In genomic region chr9:62801961-62802718, GRCh38 we compare ENCODE assay signal across 8 cellular contexts.
A peak's percentile ranks its signal among the peaks of the same experiment; 100 is the strongest.
DNase-seq lines count a peak whose midpoint lies in the region; ATAC-seq, FAIRE-seq and TF ChIP-seq lines count a peak whose summit lies in the region.
"Not testable (repeated sequence)": the region's sequence is repeated elsewhere in the genome, so short reads cannot be mapped to it uniquely, and the experiment has no call there.

No MANE protein-coding gene starts in this region.

- H3K4me1 ChIP-seq in Loucy (ENCODE audit: insufficient read depth, low read length, poor library complexity, severe bottlenecking): not testable (repeated sequence)
- H3K4me1 ChIP-seq in H1 (replicated peaks in 1 of 4; ENCODE audit: control insufficient read depth in 3 of 4, insufficient read depth in 4 of 4, low read length in 3 of 4): peaks cover 0 to 16% (median 8%) of the 10 kb centered on the region in 4 experiments; a peak in 6 of 7 replicates

- not testable (repeated sequence) for H3K9me2 ChIP-seq in Loucy (replicated peaks; ENCODE audit: low read depth, low read length)

- H3K9me3 ChIP-seq in Loucy (ENCODE audit: insufficient read depth, low read depth, low read length); H1 (ENCODE audit: insufficient read depth in 2 of 2, low read depth in 1 of 2, low read length in 1 of 2): not testable (repeated sequence)

- not testable (repeated sequence) for H3K4ac ChIP-seq in H1 (replicated peaks; ENCODE audit: insufficient read length, low read depth, low read length)

- not testable (repeated sequence) for H3K18ac ChIP-seq in H1 (ENCODE audit: extremely low read depth, low read length)

- not testable (repeated sequence) for DNase-seq in AG04449 (ENCODE audit: low read depth, low spot score)
- DNase-seq in activated T-cell treated with anti-CD3 and anti-CD28 coated beads for 48 hours (ENCODE audit: low read depth) (peak; percentile 84), H1 (ENCODE audit: low read depth in 1 of 2, low spot score in 2 of 2) (peak in 1 of 2 experiments; percentile 99), left lobe of liver (ENCODE audit: low spot score) (peak; percentile 70)

- H3K27me3 ChIP-seq in Loucy (ENCODE audit: insufficient read depth, low read length, poor library complexity, severe bottlenecking): not testable (repeated sequence)
- H3K27me3 ChIP-seq in H1 (replicated peaks in 1 of 4; ENCODE audit: control insufficient read depth in 3 of 4, extremely low read depth in 1 of 4, insufficient read depth in 3 of 4, low read length in 3 of 4): peaks cover 39 to 75% (median 58%) of the 10 kb centered on the region in 4 experiments

- H3K4me3 ChIP-seq in AG04449 (ENCODE audit: low read depth, low read length) (peak overlapping the region; percentile 64), Loucy (ENCODE audit: low read length, poor library complexity, severe bottlenecking) (peak overlapping the region; percentile 52), H1 (ENCODE audit: extremely low read depth in 1 of 4, insufficient read depth in 2 of 4, low read depth in 3 of 4, low read length in 4 of 4) (peak overlapping the region; percentile 37 to 64 (median 61)), skin epidermis (peak overlapping the region; percentile 36 to 65 (median 52))

- H3K36me3 ChIP-seq in Loucy (ENCODE audit: insufficient read depth, low read length); H1 (ENCODE audit: control insufficient read depth in 2 of 4, insufficient read depth in 4 of 4, low read length in 3 of 4): not testable (repeated sequence)

- H3K27ac ChIP-seq in H1 (ENCODE audit: low read depth, low read length): not testable (repeated sequence)
- H3K27ac ChIP-seq in skin epidermis: peak overlapping the region; percentile 53 to 96 (median 87)

- H2BK12ac ChIP-seq in H1 (ENCODE audit: low read depth, low read length): not testable (repeated sequence)

- H3K14ac ChIP-seq in H1 (ENCODE audit: insufficient read length): not testable (repeated sequence)

- H2AFZ ChIP-seq in Loucy (ENCODE audit: low read length); H1 (ENCODE audit: low read length): not testable (repeated sequence)

- WGBS in H1 (ENCODE audit: extremely low coverage in 1 of 2, insufficient coverage in 1 of 2, insufficient read length in 1 of 2, insufficient replicate concordance in 2 of 2, low coverage in 1 of 2, low lambda C conversion rate in 2 of 2, missing lambda C conversion rate in 1 of 2), 2 experiments: 4% methylated on average over 63 of the region's 63 CpGs; no CpG with 5 or more reads in 1 of the 2 experiments

- not testable (repeated sequence) for H2BK15ac ChIP-seq in H1 (ENCODE audit: low read length)

- not testable (repeated sequence) for TF ChIP-seq RAD21 in H1 (IDR thresholded peaks at IDR 0.05 in 1 of 2, conservative IDR thresholded peaks at IDR 0.05 in 1 of 2; ENCODE audit: low read depth in 2 of 2, low read length in 2 of 2)

- H4K5ac ChIP-seq in H1 (ENCODE audit: insufficient read length, low read depth, low read length): not testable (repeated sequence)

- not testable (repeated sequence) for TF ChIP-seq EP300 in H1 (IDR thresholded peaks at IDR 0.05; ENCODE audit: borderline replicate concordance in 1 of 2, low read depth in 2 of 2, low read length in 2 of 2)

- not testable (repeated sequence) for H2BK5ac ChIP-seq in H1 (ENCODE audit: low read depth, low read length)

- not testable (repeated sequence) for H4K91ac ChIP-seq in H1 (replicated peaks; ENCODE audit: insufficient read length, low read length)

- POLR2A ChIA-PET in AG04449 (lab: Yijun Ruan, JAX): interaction anchor here (1.9 kb wide), 1 partner anchor 1015 kb away, joined by 8 read pairs; no protein-coding TSS in a partner anchor
- POLR2A ChIA-PET in H1 (lab: Charles Lee; ENCODE audit: partially characterized antibody): interaction anchor here (1.0 kb wide), 1 partner anchor 1015 kb away, joined by 3 read pairs; no protein-coding TSS in a partner anchor

- H3K23ac ChIP-seq in H1 (ENCODE audit: insufficient read length): not testable (repeated sequence)

- H3K79me1 ChIP-seq in H1 (ENCODE audit: low read depth, low read length): not testable (repeated sequence)

- H4K8ac ChIP-seq in H1 (ENCODE audit: extremely low read depth, insufficient read depth, low read length): not testable (repeated sequence)

- not testable (repeated sequence) for H3K79me2 ChIP-seq in Loucy (ENCODE audit: insufficient read depth, low read length); H1 (ENCODE audit: control insufficient read depth in 1 of 2, insufficient read depth in 2 of 2, low read length in 2 of 2)

- ATAC-seq in GM18873 (IDR thresholded peaks at IDR 0.05; ENCODE audit: low FRiP score, unreplicated experiment) (peak; percentile 99), HG02798 (IDR thresholded peaks at IDR 0.05; ENCODE audit: poor library complexity, unreplicated experiment) (peak; percentile 100), left lobe of liver (peak; percentile 93)

- peak; percentile 17 for TF ChIP-seq CTCF in AG04449 (IDR thresholded peaks at IDR 0.05; ENCODE audit: insufficient read depth, low read length, missing control alignments)
- not testable (repeated sequence) for TF ChIP-seq CTCF in Loucy (conservative IDR thresholded peaks at IDR 0.05; ENCODE audit: low read length); H1 (IDR thresholded peaks at IDR 0.05; ENCODE audit: control extremely low read depth in 1 of 3, insufficient read depth in 1 of 3, low read depth in 1 of 3, low read length in 3 of 3)

- not testable (repeated sequence) for H3K56ac ChIP-seq in H1 (replicated peaks; ENCODE audit: insufficient read length, low read depth, low read length)

- H3K9ac ChIP-seq in Loucy (ENCODE audit: low read depth, low read length, poor library complexity, severe bottlenecking); H1 (replicated peaks in 1 of 4; ENCODE audit: extremely low read depth in 1 of 4, low read depth in 3 of 4, low read length in 3 of 4): not testable (repeated sequence)

- not testable (repeated sequence) for FAIRE-seq in H1 (lab: Jason Lieb, UNC)

- TF ChIP-seq POLR2A in H1 (IDR thresholded peaks at IDR 0.05; ENCODE audit: control extremely low read depth in 1 of 2, low read depth in 2 of 2, low read length in 2 of 2): not testable (repeated sequence)

- not testable (repeated sequence) for H3F3A ChIP-seq in Loucy (ENCODE audit: low read depth)

- not testable (repeated sequence) for H2BK20ac ChIP-seq in H1 (ENCODE audit: low read length)

- not testable (repeated sequence) for H2AK5ac ChIP-seq in H1 (ENCODE audit: low read depth, low read length)

- not testable (repeated sequence) for H3K4me2 ChIP-seq in Loucy (ENCODE audit: low read depth, low read length, poor library complexity, severe bottlenecking)
- H3K4me2 ChIP-seq in H1 (ENCODE audit: insufficient read depth in 1 of 2, low read depth in 2 of 2, low read length in 2 of 2): peak overlapping the region; percentile 74 to 77

- CTCF ChIA-PET in AG04449 (lab: Yijun Ruan, JAX); H1 (lab: Charles Lee; ENCODE audit: partially characterized antibody): not testable (repeated sequence)

- not testable (repeated sequence) for H4K20me1 ChIP-seq in Loucy (ENCODE audit: insufficient read depth, low read length, poor library complexity, severe bottlenecking); H1 (replicated peaks in 1 of 2; ENCODE audit: control insufficient read depth in 1 of 2, insufficient read depth in 2 of 2, low read length in 2 of 2)

- not testable (repeated sequence) for H3K23me2 ChIP-seq in H1 (ENCODE audit: low read depth, low read length)

- H2BK120ac ChIP-seq in H1 (replicated peaks; ENCODE audit: low read depth, low read length): not testable (repeated sequence)

TF ChIP-seq in H1, 55 proteins besides CTCF, POLR2A, EP300 and RAD21:
- TF ChIP-seq TBP (IDR thresholded peaks at IDR 0.05; ENCODE audit: low read depth, low read length) (peak; percentile 92), E2F6 (IDR thresholded peaks at IDR 0.05) (peak; percentile 57), ASH2L (IDR thresholded peaks at IDR 0.05; ENCODE audit: low read length) (peak; percentile 38), EZH2 (IDR thresholded peaks at IDR 0.05; ENCODE audit: low read depth, low read length, severe bottlenecking) (peak; percentile 85), CREB1 (IDR thresholded peaks at IDR 0.05) (peak; percentile 31; the same call in 1 of the 2 replicates), RNF2 (IDR thresholded peaks at IDR 0.05; ENCODE audit: borderline replicate concordance, low read depth, low read length, missing control alignments, poor library complexity, severe bottlenecking) (peak; percentile 47), KDM4A (IDR thresholded peaks at IDR 0.05; ENCODE audit: low read depth, low read length, severe bottlenecking) (peak; percentile 85), SUZ12 (IDR thresholded peaks at IDR 0.05; ENCODE audit: low read length) (peak; percentile 77), RBBP5 (IDR thresholded peaks at IDR 0.05; ENCODE audit: borderline replicate concordance, low read depth, low read length) (peak; percentile 54; the same call in 1 of the 2 replicates)
